In the genomic region with DNA sequence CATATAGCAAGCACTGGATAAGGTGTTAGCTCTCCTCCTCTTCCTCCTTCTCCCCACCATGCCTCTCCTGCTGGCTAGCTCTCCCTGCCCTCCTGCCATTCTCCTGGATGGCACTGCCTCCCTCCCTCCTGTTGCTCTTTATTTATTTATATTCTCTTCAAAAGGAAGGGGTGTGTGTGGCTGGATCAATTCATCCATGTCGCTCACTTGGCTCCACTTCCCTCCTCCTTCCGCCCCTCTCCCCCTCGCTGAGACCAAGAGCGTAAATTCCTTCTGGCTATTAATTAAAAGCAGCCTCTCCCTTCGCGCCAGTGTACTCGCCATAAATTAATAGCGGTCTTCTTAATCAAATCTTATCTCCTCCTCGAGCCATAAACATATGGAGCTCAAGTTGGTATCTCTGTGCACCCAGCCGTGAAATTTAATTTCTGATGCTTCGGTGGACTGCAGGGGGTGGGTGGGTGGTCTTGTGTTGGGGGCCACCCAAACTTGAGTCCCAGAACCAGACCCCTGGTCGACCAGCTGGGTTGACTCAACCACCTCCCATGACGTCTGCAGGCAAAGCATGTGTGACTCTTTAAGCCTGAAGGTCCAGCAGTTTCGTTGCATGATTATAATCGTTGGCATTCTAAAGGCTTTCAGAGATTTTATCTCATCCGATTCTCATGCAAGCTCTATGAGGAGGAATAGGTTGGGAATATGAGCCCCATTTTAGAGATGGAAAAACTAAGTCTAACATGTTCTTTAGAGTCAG, we compare ENCODE assay signal across 1 cellular context.
A peak's percentile ranks its signal among the peaks of the same experiment; 100 is the strongest.
TF ChIP-seq lines count a peak whose summit lies in the region.

No MANE protein-coding gene starts in this region.

TF ChIP-seq in HEK293, 187 proteins besides CTCF, POLR2A, EP300 and RAD21:
- TF ChIP-seq, protein P1, sequence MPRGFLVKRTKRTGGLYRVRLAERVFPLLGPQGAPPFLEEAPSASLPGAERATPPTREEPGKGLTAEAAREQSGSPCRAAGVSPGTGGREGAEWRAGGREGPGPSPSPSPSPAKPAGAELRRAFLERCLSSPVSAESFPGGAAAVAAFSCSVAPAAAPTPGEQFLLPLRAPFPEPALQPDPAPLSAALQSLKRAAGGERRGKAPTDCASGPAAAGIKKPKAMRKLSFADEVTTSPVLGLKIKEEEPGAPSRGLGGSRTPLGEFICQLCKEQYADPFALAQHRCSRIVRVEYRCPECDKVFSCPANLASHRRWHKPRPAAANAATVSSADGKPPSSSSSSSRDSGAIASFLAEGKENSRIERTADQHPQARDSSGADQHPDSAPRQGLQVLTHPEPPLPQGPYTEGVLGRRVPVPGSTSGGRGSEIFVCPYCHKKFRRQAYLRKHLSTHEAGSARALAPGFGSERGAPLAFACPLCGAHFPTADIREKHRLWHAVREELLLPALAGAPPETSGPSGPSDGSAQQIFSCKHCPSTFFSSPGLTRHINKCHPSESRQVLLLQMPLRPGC (tag by site-specific recombination; IDR thresholded peaks at IDR 0.05) = no peak
- peak; percentile 38; the same call in 1 of the 2 replicates for TF ChIP-seq ZNF341 (tag by site-specific recombination; IDR thresholded peaks at IDR 0.05; ENCODE audit: low read depth)
